ENCODE assay signal across 21 cellular contexts in the genomic region with DNA sequence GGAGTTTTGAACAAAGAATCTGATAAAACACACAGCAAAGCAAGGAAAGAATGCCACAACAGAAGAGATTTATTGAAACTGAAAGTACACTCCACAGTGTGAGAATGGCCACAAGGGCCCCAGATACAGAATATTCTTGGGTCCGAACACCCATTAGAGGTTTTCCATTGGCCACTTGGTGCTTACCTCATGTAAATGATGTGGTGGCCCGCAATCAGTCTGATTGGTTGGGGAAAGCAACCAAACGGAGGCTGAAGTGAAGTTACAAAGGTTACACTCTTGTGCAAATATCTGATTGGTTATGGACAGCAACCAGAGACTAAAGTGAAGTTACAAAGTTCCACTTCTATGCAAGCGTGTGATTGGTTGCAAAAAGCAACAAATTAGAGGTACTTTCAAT. TPM values are rescaled to one million over a fixed set of nuclear protein-coding genes. Genes with fewer than 3 reads are reported as not detected.
DNase-seq lines count a peak whose midpoint lies in the region; ATAC-seq and TF ChIP-seq lines count a peak whose summit lies in the region.
"Had no signal": no experiment of that assay in that cellular context is flagged by ENCODE, and none has a peak within 500 bp of the region (broad histone marks: within the 10 kb centered on the region; RNA-seq: fewer than 3 reads in every experiment).

No MANE protein-coding gene starts in this region.

- peak overlapping the region; percentile 23; the same call in 1 of the 2 replicates for H3K4me2 ChIP-seq in MM.1S (ENCODE audit: low read depth, low read length)

- no peaks in the 10 kb centered on the region for H3K9me3 ChIP-seq in CD4-positive, CD25-positive, alpha-beta regulatory T cell (ENCODE audit: control insufficient read depth in 2 of 2, low read length in 2 of 2)
- H3K9me3 ChIP-seq in MM.1S (replicated peaks; ENCODE audit: insufficient read depth, low read length) (no peaks in the 10 kb centered on the region), T-helper 17 cell (ENCODE audit: control insufficient read depth, low read length, poor library complexity, severe bottlenecking) (no peaks in the 10 kb centered on the region)
- H3K9me3 ChIP-seq: gastrocnemius medialis, right atrium auricular region had no signal

- no peak overlapping the region for H2AFZ ChIP-seq in MM.1S (ENCODE audit: low read length)
- H2AFZ ChIP-seq: GM23248 had no signal

- ATAC-seq in CD4-positive, CD25-positive, alpha-beta regulatory T cell (ENCODE audit: low read depth in 2 of 2), result peak in 1 of 2 donors; percentile 43
- ATAC-seq in GM19328 (IDR thresholded peaks at IDR 0.05; ENCODE audit: unreplicated experiment) (peak; percentile 70), HG02852 (IDR thresholded peaks at IDR 0.05; ENCODE audit: unreplicated experiment) (peak; percentile 78), T-helper 17 cell (no peak)
- ATAC-seq: gastrocnemius medialis; PC-3; stimulated activated memory B cell treated with anti-CD40 and anti-IgM and Interleukin-4, amounts not matched to agents 10 μg/mL and 1 μg/mL and 100 μg/mL, for 72 hours had no signal

- H3K79me2 ChIP-seq in MM.1S (ENCODE audit: low read length), result no peaks in the 10 kb centered on the region

- no peak overlapping the region for H3K27ac ChIP-seq in CD4-positive, CD25-positive, alpha-beta regulatory T cell (ENCODE audit: insufficient read depth, low read length, poor library complexity, severe bottlenecking)
- H3K27ac ChIP-seq in MM.1S (ENCODE audit: low read length), result no peak overlapping the region
- H3K27ac ChIP-seq: gastrocnemius medialis, GM23248, right atrium auricular region had no signal

- H3K4me1 ChIP-seq in CD4-positive, CD25-positive, alpha-beta regulatory T cell (ENCODE audit: control insufficient read depth, insufficient read depth, low read length, poor library complexity, severe bottlenecking), result peaks cover 23% of the 10 kb centered on the region
- peaks cover 3% of the 10 kb centered on the region; the same call in 1 of the 2 replicates for H3K4me1 ChIP-seq in MM.1S (ENCODE audit: low read length)
- H3K4me1 ChIP-seq: gastrocnemius medialis, right atrium auricular region had no signal

- peaks cover 33% of the 10 kb centered on the region for H3K36me3 Mint-ChIP-seq in CD4-positive, CD25-positive, alpha-beta regulatory T cell
- peaks cover 8% of the 10 kb centered on the region for H3K36me3 Mint-ChIP-seq in T-helper 17 cell (ENCODE audit: low read depth)

- TF ChIP-seq CTCF in MM.1S (IDR thresholded peaks at IDR 0.05; ENCODE audit: low read length), result no peak

- no peaks in the 10 kb centered on the region for H3K27me3 ChIP-seq in CD4-positive, CD25-positive, alpha-beta regulatory T cell (ENCODE audit: control insufficient read depth, insufficient read depth, low read length)
- no peaks in the 10 kb centered on the region for H3K27me3 ChIP-seq in MM.1S (replicated peaks; ENCODE audit: insufficient read depth, low read length)
- H3K27me3 ChIP-seq: gastrocnemius medialis, right atrium auricular region had no signal

- peaks cover 20% of the 10 kb centered on the region for H3K36me3 ChIP-seq in CD4-positive, CD25-positive, alpha-beta regulatory T cell (ENCODE audit: control insufficient read depth, insufficient read depth, low read length)
- no peaks in the 10 kb centered on the region for H3K36me3 ChIP-seq in MM.1S (replicated peaks; ENCODE audit: insufficient read depth, low read length)

- no peak overlapping the region for H3K4me3 Mint-ChIP-seq in CD4-positive, CD25-positive, alpha-beta regulatory T cell
- no peak overlapping the region for H3K4me3 Mint-ChIP-seq in T-helper 17 cell
- H3K4me3 Mint-ChIP-seq: naive B cell; stimulated activated memory B cell treated with anti-CD40 and anti-IgM and Interleukin-4, amounts not matched to agents 10 μg/mL and 1 μg/mL and 100 μg/mL, for 72 hours had no signal

- no peaks in the 10 kb centered on the region for H3F3A ChIP-seq in MM.1S (ENCODE audit: insufficient read depth, low read length)

- peak in 1 of 3 donors; percentile 18 for DNase-seq in CD4-positive, CD25-positive, alpha-beta regulatory T cell
- DNase-seq in MM.1S (peak; percentile 58), epidermal melanocyte (ENCODE audit: insufficient read length, low spot score) (no peak), NCI-H524 (lab: John Stamatoyannopoulos, UW) (no peak), T-helper 17 cell (no peak), NCI-H526 (lab: John Stamatoyannopoulos, UW) (no peak)
- DNase-seq: activated CD4-positive, alpha-beta T cell treated with anti-CD3 and anti-CD28 coated beads for 1 hour; effector memory CD4-positive, alpha-beta T cell; gastrocnemius medialis; GM23248; islet precursor cell; naive B cell; NCI-H2171; PC-3; stimulated activated CD4-positive, alpha-beta T cell treated with anti-CD3 and anti-CD28 coated beads, Interleukin-4, amount 100 ng/mL, for 1 hour; SW 1271 had no signal

- no peaks in the 10 kb centered on the region for H3K9me2 ChIP-seq in MM.1S (replicated peaks; ENCODE audit: insufficient read depth, low read length)

- H3K27ac Mint-ChIP-seq in CD4-positive, CD25-positive, alpha-beta regulatory T cell, result peak overlapping the region in 2 of 3 donors; percentile 44 to 78
- H3K27ac Mint-ChIP-seq in T-helper 17 cell, result no peak overlapping the region
- H3K27ac Mint-ChIP-seq: activated T-helper 2 cell treated with anti-CD3 and anti-CD28 coated beads, Interferon-gamma antibody, Interleukin-2, Interleukin-4, amounts not matched to agents 10 μg/mL and 5 μg/mL and 100 μg/mL, durations not matched to agents 14 hours and 24 hours and 36 hours; stimulated activated memory B cell treated with anti-CD40 and anti-IgM and Interleukin-4, amounts not matched to agents 10 μg/mL and 1 μg/mL and 100 μg/mL, for 72 hours had no signal

- H3K27me3 Mint-ChIP-seq in CD4-positive, CD25-positive, alpha-beta regulatory T cell, result no peaks in the 10 kb centered on the region
- no peaks in the 10 kb centered on the region for H3K27me3 Mint-ChIP-seq in T-helper 17 cell
- H3K27me3 Mint-ChIP-seq: naive B cell; stimulated activated memory B cell treated with anti-CD40 and anti-IgM and Interleukin-4, amounts not matched to agents 10 μg/mL and 1 μg/mL and 100 μg/mL, for 72 hours had no signal

- peak overlapping the region; percentile 7 for H3K4me3 ChIP-seq in CD4-positive, CD25-positive, alpha-beta regulatory T cell (ENCODE audit: low read depth, low read length)
- H3K4me3 ChIP-seq in MM.1S (ENCODE audit: low read length), result no peak overlapping the region
- H3K4me3 ChIP-seq: gastrocnemius medialis, GM23248, right atrium auricular region had no signal

- H3K9me3 Mint-ChIP-seq in CD4-positive, CD25-positive, alpha-beta regulatory T cell, result peaks cover 0 to 4% (median 0%) of the 10 kb centered on the region in 7 donors
- H3K9me3 Mint-ChIP-seq: activated T-helper 2 cell treated with anti-CD3 and anti-CD28 coated beads, Interferon-gamma antibody, Interleukin-2, Interleukin-4, amounts not matched to agents 10 μg/mL and 5 μg/mL and 100 μg/mL, durations not matched to agents 14 hours and 24 hours and 36 hours; stimulated activated memory B cell treated with anti-CD40 and anti-IgM and Interleukin-4, amounts not matched to agents 10 μg/mL and 1 μg/mL and 100 μg/mL, for 72 hours had no signal

- H3K9ac ChIP-seq in MM.1S (ENCODE audit: low read length), result no peak overlapping the region
- H3K9ac ChIP-seq: GM23248 had no signal

- no peaks in the 10 kb centered on the region for H4K20me1 ChIP-seq in MM.1S (ENCODE audit: insufficient read depth, low read length)

- H3K4me1 Mint-ChIP-seq in CD4-positive, CD25-positive, alpha-beta regulatory T cell, result peaks cover 24 to 55% (median 45%) of the 10 kb centered on the region in 4 donors
- peaks cover 32% of the 10 kb centered on the region for H3K4me1 Mint-ChIP-seq in T-helper 17 cell

RNA-seq across cellular contexts. Expression of a gene that starts 20.4 kb away (rescaled TPM):
- total RNA-seq in CD4-positive, CD25-positive, alpha-beta regulatory T cell, result 26.2 TPM
- polyA plus RNA-seq in CD4-positive, CD25-positive, alpha-beta regulatory T cell, result 10 to 100 TPM in 3 of 4 donors, 1 to 10 TPM in 1; 9.8 to 12.3 (median 11.3) TPM
- 10 to 100 TPM; 16.7 to 18.1 TPM for total RNA-seq in T-helper 17 cell

RNA-seq across cellular contexts. Expression of a gene that starts 20.5 kb away (rescaled TPM):
- 2.9 TPM for total RNA-seq in CD4-positive, CD25-positive, alpha-beta regulatory T cell
- 1 to 10 TPM; 4.2 to 6.7 (median 4.9) TPM for polyA plus RNA-seq in CD4-positive, CD25-positive, alpha-beta regulatory T cell
- total RNA-seq in T-helper 17 cell, result 1 to 10 TPM; 2.4 to 2.6 TPM

RNA-seq across cellular contexts. Expression of a gene that starts 54.9 kb away (rescaled TPM):
- total RNA-seq in CD4-positive, CD25-positive, alpha-beta regulatory T cell, result not detected
- under 1 TPM in 1 of 4 donors, not detected in 3; 0.95 TPM for polyA plus RNA-seq in CD4-positive, CD25-positive, alpha-beta regulatory T cell
- not detected for total RNA-seq in T-helper 17 cell
- total RNA-seq: activated T-helper 2 cell treated with anti-CD3 and anti-CD28 coated beads, Interferon-gamma antibody, Interleukin-2, Interleukin-4, amounts not matched to agents 10 μg/mL and 5 μg/mL and 100 μg/mL, durations not matched to agents 14 hours and 24 hours and 36 hours; gastrocnemius medialis; GM23248; PC-3; right atrium auricular region had no signal
- polyA plus RNA-seq: GM23248 had no signal
